Comparison of ENCODE assay signal across 7 cellular contexts in genomic region chr6:44297063-44298038, GRCh38. TPM values are rescaled to one million over a fixed set of nuclear protein-coding genes. Genes with fewer than 3 reads are reported as not detected.
DNase-seq lines count a peak whose midpoint lies in the region; ATAC-seq and TF ChIP-seq lines count a peak whose summit lies in the region.

No MANE protein-coding gene starts in this region.

- H4K20me1 ChIP-seq in SK-N-SH (ENCODE audit: insufficient read depth) = no peaks in the 10 kb centered on the region

- 0% methylated on average over 17 of the region's 86 CpGs for WGBS in SK-N-SH (ENCODE audit: low lambda C conversion rate)
- 1% methylated on average over 86 of the region's 86 CpGs for WGBS in sigmoid colon, 2 donors

- H3K4me3 ChIP-seq in HAP-1 (peak overlapping the region; percentile 11; the same call in 1 of the 2 replicates), SK-N-SH (ENCODE audit: low read depth in 2 of 2, low read length in 1 of 2) (peak overlapping the region; percentile 56 to 58), astrocyte of the cerebellum (ENCODE audit: low read depth, low read length) (peak overlapping the region; percentile 38), sigmoid colon (peak overlapping the region; percentile 23 to 54 (median 46))

- H3K27me3 ChIP-seq in HAP-1 (ENCODE audit: low read depth) = peaks cover 42% of the 10 kb centered on the region
- peaks cover 16% of the 10 kb centered on the region; the same call in 1 of the 2 replicates for H3K27me3 ChIP-seq in SK-N-SH (ENCODE audit: insufficient read depth)
- peaks cover 5 to 62% (median 45%) of the 10 kb centered on the region in 3 donors for H3K27me3 ChIP-seq in sigmoid colon

- CTCF ChIA-PET in SK-N-SH (lab: Yijun Ruan, JAX) = interaction anchor here (0.6 to 16.5 kb wide), 13 partner anchors 8 to 286 kb away, joined by 3 to 238 read pairs (median 5); partner anchors contain the start of genes AARS2, NFKBIE, SLC35B2 and TMEM151B

- peak in 1 of 2 experiments; percentile 54 for DNase-seq in HAP-1 (ENCODE audit: low spot score in 2 of 2)
- peak; percentile 89 for DNase-seq in SK-N-SH
- no peak for DNase-seq in astrocyte of the cerebellum (ENCODE audit: low read depth)
- DNase-seq in hypothalamus (lab: John Stamatoyannopoulos, UW) = peak in 32 of 51 donors; percentile 10 to 64 (median 36)
- no peak for DNase-seq in sigmoid colon
- DNase-seq in NOMO-1 (lab: John Stamatoyannopoulos, UW; ENCODE audit: unreplicated experiment in 2 of 2) = no peak

- H3K9me3 ChIP-seq in HAP-1 (no peaks in the 10 kb centered on the region), SK-N-SH (no peaks in the 10 kb centered on the region), sigmoid colon (no peaks in the 10 kb centered on the region)

- no peaks in the 10 kb centered on the region for H3F3A ChIP-seq in SK-N-SH (replicated peaks; ENCODE audit: insufficient read depth)

- no peaks in the 10 kb centered on the region for H3K9me2 ChIP-seq in SK-N-SH

- in situ Hi-C loops in HAP-1 (cut with MboI; ENCODE audit: low sequenced_read_pairs) = no loop called here
- in situ Hi-C loops in astrocyte of the cerebellum (cut with HindIII; ENCODE audit: low sequenced_read_pairs) = no loop called here

- intact Hi-C loops in sigmoid colon (cut with DNase I) = no loop called here

- no peak overlapping the region for H3K9ac ChIP-seq in SK-N-SH

- H2AFZ ChIP-seq in SK-N-SH (ENCODE audit: low read depth) = no peak overlapping the region

- TF ChIP-seq POLR2A in sigmoid colon (IDR thresholded peaks at IDR 0.05) = no peak

- H3K36me3 ChIP-seq in HAP-1 (replicated peaks) = peaks cover 17% of the 10 kb centered on the region
- peaks cover 0 to 8% of the 10 kb centered on the region in 2 experiments for H3K36me3 ChIP-seq in SK-N-SH (replicated peaks in 1 of 2; ENCODE audit: control insufficient read depth in 1 of 2, insufficient read depth in 2 of 2, low read length in 1 of 2)
- peaks cover 0 to 23% (median 13%) of the 10 kb centered on the region in 4 donors for H3K36me3 ChIP-seq in sigmoid colon

- H3K79me2 ChIP-seq in SK-N-SH (ENCODE audit: insufficient read depth) = no peaks in the 10 kb centered on the region

- H3K27ac ChIP-seq in SK-N-SH (ENCODE audit: low read depth in 2 of 2, low read length in 1 of 2) (no peak overlapping the region), sigmoid colon (no peak overlapping the region)

- POLR2A ChIA-PET in SK-N-SH (lab: Yijun Ruan, JAX) = interaction anchor here (0.7 to 2.0 kb wide), 6 partner anchors 8 to 27 kb away, joined by 3 to 8 read pairs (median 4); partner anchors contain the start of genes AARS2 and TMEM151B

- TF ChIP-seq RAD21 in SK-N-SH (IDR thresholded peaks at IDR 0.05; ENCODE audit: low read length) = no peak

- ATAC-seq in GM18867 (IDR thresholded peaks at IDR 0.05; ENCODE audit: unreplicated experiment) = no peak

- TF ChIP-seq CTCF in SK-N-SH (IDR thresholded peaks at IDR 0.05) (no peak), astrocyte of the cerebellum (IDR thresholded peaks at IDR 0.05; ENCODE audit: low read depth, low read length, missing control alignments) (no peak), sigmoid colon (IDR thresholded peaks at IDR 0.05) (no peak)

- TF ChIP-seq EP300 in SK-N-SH (IDR thresholded peaks at IDR 0.05; ENCODE audit: borderline replicate concordance in 1 of 2, low read depth in 1 of 2, low read length in 1 of 2) (no peak), sigmoid colon (IDR thresholded peaks at IDR 0.05) (no peak)

- peak overlapping the region; percentile 97 for H3K4me2 ChIP-seq in SK-N-SH

- H3K4me1 ChIP-seq in HAP-1 (no peaks in the 10 kb centered on the region), SK-N-SH (ENCODE audit: control insufficient read depth in 1 of 2, insufficient read depth in 2 of 2, low read depth in 1 of 2, low read length in 1 of 2) (peaks cover 0 to 15% of the 10 kb centered on the region in 2 experiments; a peak in 1 of 4 replicates), sigmoid colon (peaks cover 0 to 15% (median 13%) of the 10 kb centered on the region in 4 donors)

TF ChIP-seq in SK-N-SH, 30 proteins besides CTCF, POLR2A, EP300 and RAD21:
- TF ChIP-seq MXI1 (IDR thresholded peaks at IDR 0.05; ENCODE audit: low read depth, low read length) = peak; percentile 80; the same call in 1 of the 2 replicates
- TF ChIP-seq NRF1 (IDR thresholded peaks at IDR 0.05; ENCODE audit: low read depth, low read length) = peak; percentile 66
- TF ChIP-seq RXRA (IDR thresholded peaks at IDR 0.05; ENCODE audit: borderline replicate concordance, low read depth) = no peak
TF ChIP-seq in SK-N-SH: peak in this region for 2.

RNA-seq across cellular contexts. Expression of gene AARS2, which starts 15.8 kb away (rescaled TPM):
- polyA plus RNA-seq in SK-N-SH (2012; rRNA removed) (9.0 and 9.5 TPM in 2 replicates), sigmoid colon (1 to 10 TPM; 1.4 to 9.7 (median 2.4) TPM)
- 3.7 and 6.2 TPM in 2 replicates for polyA plus RNA-seq in SK-N-SH (2012; cell fraction: cytosol; rRNA removed)
- polyA plus RNA-seq in SK-N-SH (2012; cell fraction: nucleus; rRNA removed) = 16.4 and 19.1 TPM in 2 replicates
- 1 to 10 TPM; 6.1 to 7.6 (median 6.8) TPM for total RNA-seq in sigmoid colon

RNA-seq across cellular contexts. Expression of gene TMEM151B, which starts 27.1 kb away (rescaled TPM):
- 0.05 and 0.10 TPM in 2 replicates for polyA plus RNA-seq in SK-N-SH (2012; rRNA removed)
- polyA plus RNA-seq in SK-N-SH (2012; cell fraction: cytosol; rRNA removed) = 0.08 and 0.18 TPM in 2 replicates
- polyA plus RNA-seq in SK-N-SH (2012; cell fraction: nucleus; rRNA removed) = 0.32 and 0.50 TPM in 2 replicates
- 1 to 10 TPM in 1 of 4 donors, under 1 TPM in 3; 0.16 to 1.1 (median 0.68) TPM for total RNA-seq in sigmoid colon
- under 1 TPM in 1 of 3 donors, not detected in 2; 0.63 TPM for polyA plus RNA-seq in sigmoid colon

RNA-seq across cellular contexts. Expression of gene NFKBIE, which starts 32.0 kb away (rescaled TPM):
- polyA plus RNA-seq in SK-N-SH (2012; rRNA removed) (5.8 and 6.4 TPM in 2 replicates), sigmoid colon (10 to 100 TPM in 2 of 3 donors, 1 to 10 TPM in 1; 8.4 to 16.2 (median 13.4) TPM)
- 4.0 and 4.4 TPM in 2 replicates for polyA plus RNA-seq in SK-N-SH (2012; cell fraction: cytosol; rRNA removed)
- 7.8 and 12.0 TPM in 2 replicates for polyA plus RNA-seq in SK-N-SH (2012; cell fraction: nucleus; rRNA removed)
- 10 to 100 TPM in 1 of 4 donors, 1 to 10 TPM in 3; 4.7 to 13.6 (median 8.4) TPM for total RNA-seq in sigmoid colon

RNA-seq across cellular contexts. Expression of gene SLC35B2, which starts 40.0 kb away (rescaled TPM):
- 125 and 163 TPM in 2 replicates for polyA plus RNA-seq in SK-N-SH (2012; rRNA removed)
- 69.7 and 109 TPM in 2 replicates for polyA plus RNA-seq in SK-N-SH (2012; cell fraction: cytosol; rRNA removed)
- 108 and 123 TPM in 2 replicates for polyA plus RNA-seq in SK-N-SH (2012; cell fraction: nucleus; rRNA removed)
- 10 to 100 TPM; 25.3 to 28.8 (median 27.2) TPM for total RNA-seq in sigmoid colon
- polyA plus RNA-seq in sigmoid colon = 10 to 100 TPM in 1 of 3 donors, 1 to 10 TPM in 2; 7.2 to 36.9 (median 7.9) TPM

RNA-seq across cellular contexts. Expression of gene SPATS1, which starts 45.1 kb away (rescaled TPM):
- polyA plus RNA-seq in SK-N-SH (2012; rRNA removed) (not detected in 2 replicates), sigmoid colon (not detected)
- polyA plus RNA-seq in SK-N-SH (2012; cell fraction: cytosol; rRNA removed) = not detected in 2 replicates
- polyA plus RNA-seq in SK-N-SH (2012; cell fraction: nucleus; rRNA removed) = not detected in 2 replicates
- not detected for total RNA-seq in sigmoid colon

Comparison
In these comparisons a context has a peak if more than half of its experiments do, and no peak if none do; other contexts are left out.
1. DNase-seq: peak in SK-N-SH (single experiment) and hypothalamus (32 of 51); none in astrocyte of the cerebellum (single experiment), sigmoid colon (single experiment) and NOMO-1 (0 of 2).
2. Peak in every context shown above with its lines, with median percentiles within 50 percentile points of each other: H3K4me3 ChIP-seq.